Comparison of ENCODE assay signal across 1 cellular context in the genomic region with DNA sequence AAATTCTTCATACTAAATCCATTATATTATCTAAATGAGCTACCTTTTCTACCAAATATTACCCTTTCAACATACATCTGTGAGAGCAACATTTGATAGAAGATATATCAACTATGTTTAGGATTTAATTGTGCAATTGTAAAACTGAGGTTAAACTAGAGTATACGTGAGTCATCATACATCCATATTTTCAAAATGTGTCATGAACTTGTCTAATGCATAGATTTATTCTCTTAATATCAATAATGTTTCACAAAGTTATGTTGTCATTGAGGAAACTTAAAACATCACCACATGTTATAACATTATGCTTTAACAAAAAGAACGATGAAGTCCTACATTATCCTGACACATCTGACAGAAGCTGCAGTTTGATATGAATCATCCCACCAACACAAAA.
TF ChIP-seq lines count a peak whose summit lies in the region.

No MANE protein-coding gene starts in this region.

TF ChIP-seq in endothelial cell of umbilical vein, 7 proteins besides CTCF, POLR2A, EP300 and RAD21 (continued from another document):
- TF ChIP-seq MYC (IDR thresholded peaks at IDR 0.05; ENCODE audit: low read depth, low read length): no peak
- TF ChIP-seq POLR2AphosphoS5 (IDR thresholded peaks at IDR 0.05; ENCODE audit: insufficient read depth, low read depth, low read length): no peak
